9 cellular contexts compared by ENCODE assay signal in the genomic region with DNA sequence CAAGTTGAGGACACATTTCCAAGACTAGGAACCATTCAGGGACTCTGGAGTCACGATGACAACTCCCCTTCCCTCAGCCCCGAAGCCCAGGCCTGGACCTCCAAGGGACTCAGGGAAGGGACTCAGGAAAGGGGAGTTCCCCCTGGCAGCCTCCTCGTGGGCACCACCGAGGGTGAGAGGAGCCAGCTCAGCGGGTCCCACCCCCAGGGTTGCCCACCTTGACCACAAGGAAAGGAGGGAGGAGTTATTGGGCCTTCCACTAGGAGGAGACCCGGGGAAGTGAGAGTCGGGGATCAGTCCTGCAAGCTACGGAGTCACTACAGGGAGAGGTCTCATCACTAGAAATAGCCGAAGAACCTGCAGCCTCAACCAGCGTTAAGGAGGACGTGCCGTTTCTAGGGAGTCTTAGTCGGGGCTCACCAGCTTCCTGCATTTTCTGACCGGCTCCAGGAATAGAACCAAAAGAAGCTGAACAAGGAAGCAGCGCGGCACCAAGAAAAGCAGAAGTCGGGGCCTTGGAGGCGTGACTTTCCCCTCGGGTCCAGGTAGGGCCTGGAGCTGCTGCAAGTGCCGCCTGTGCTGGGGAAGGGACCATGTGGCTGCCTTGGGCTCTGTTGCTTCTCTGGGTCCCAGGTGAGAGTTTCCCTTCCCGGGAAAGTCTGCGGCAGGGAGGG. TPM values are rescaled to one million over a fixed set of nuclear protein-coding genes. Genes with fewer than 3 reads are reported as not detected.
DNase-seq lines count a peak whose midpoint lies in the region; ATAC-seq and TF ChIP-seq lines count a peak whose summit lies in the region.
"Had no signal": no experiment of that assay in that cellular context is flagged by ENCODE, and none has a peak within 500 bp of the region (broad histone marks: within the 10 kb centered on the region; RNA-seq: fewer than 3 reads in every experiment).

A gene (plus strand): TSS at position 524 of the 674 bp plus-strand sequence. CDS start 70 bp downstream, at position 594.

- peak; percentile 5 for ATAC-seq in activated CD8-positive, alpha-beta memory T cell treated with anti-CD3 and anti-CD28 coated beads, Interleukin-2, amount 10 ng/mL, durations not matched to agents 7 days and 5 days
- ATAC-seq in left lung = peak; percentile 45
- no peak for ATAC-seq in HG03565 (IDR thresholded peaks at IDR 0.05; ENCODE audit: unreplicated experiment)
- ATAC-seq in HG03025 (IDR thresholded peaks at IDR 0.05; ENCODE audit: low FRiP score, unreplicated experiment) = no peak
- no peak for ATAC-seq in HG03095 (IDR thresholded peaks at IDR 0.05; ENCODE audit: unreplicated experiment)

- H3K4me3 Mint-ChIP-seq in activated CD8-positive, alpha-beta memory T cell treated with anti-CD3 and anti-CD28 coated beads, Interleukin-2, amount 10 ng/mL, durations not matched to agents 7 days and 5 days = no peak within 1 kb of the TSS

- H3K27ac ChIP-seq in left lung (peak within 1 kb of the TSS; percentile 77 to 91), thymus (ENCODE audit: low read depth) (peak within 1 kb of the TSS; percentile 72)

- H3K27me3 ChIP-seq in left lung (peaks cover 11 to 39% of the 10 kb centered on the region in 2 donors), thymus (ENCODE audit: control insufficient read depth, insufficient read depth) (no peaks in the 10 kb centered on the region)

- no peak for DNase-seq in activated CD8-positive, alpha-beta memory T cell treated with anti-CD3 and anti-CD28 coated beads, Interleukin-2, amount 10 ng/mL, durations not matched to agents 7 days and 5 days
- DNase-seq in activated CD8-positive, alpha-beta memory T cell treated with anti-CD3 and anti-CD28 coated beads, Interleukin-2, amount 50 U/mL, for 4 hours = no peak
- DNase-seq in activated CD4-positive, alpha-beta T cell treated with anti-CD3 and anti-CD28 coated beads, Interleukin-2, amount 50 U/mL, for 48 hours = peak; percentile 39 to 46
- DNase-seq in left lung = peak; percentile 83 to 92

- no peaks in the 10 kb centered on the region for H3K36me3 ChIP-seq in left lung
- no peaks in the 10 kb centered on the region for H3K36me3 ChIP-seq in thymus (ENCODE audit: control insufficient read depth, insufficient read depth)

- peaks cover 3 to 78% of the 10 kb centered on the region in 2 donors for H3K4me1 ChIP-seq in left lung
- peaks cover 35% of the 10 kb centered on the region for H3K4me1 ChIP-seq in thymus (ENCODE audit: control insufficient read depth, insufficient read depth, low read length)

- no peaks in the 10 kb centered on the region for H3K9me3 Mint-ChIP-seq in activated CD8-positive, alpha-beta memory T cell treated with anti-CD3 and anti-CD28 coated beads, Interleukin-2, amount 10 ng/mL, durations not matched to agents 7 days and 5 days (ENCODE audit: low read depth)

- CTCF ChIA-PET in activated CD8-positive, alpha-beta memory T cell treated with anti-CD3 and anti-CD28 coated beads, Interleukin-2, amount 10 ng/mL, durations not matched to agents 7 days and 5 days (lab: Charles Lee) = interaction anchor here (0.6 to 1.3 kb wide), 2 partner anchors 9 to 11 kb away, joined by 3 to 7 read pairs; no protein-coding TSS in a partner anchor

- 7% methylated on average over 22 of the region's 22 CpGs for WGBS in thymus

- no peak for TF ChIP-seq CTCF in left lung (IDR thresholded peaks at IDR 0.05)

- intact Hi-C loops in left lung (cut with DNase I) = no loop called here

- H3K27me3 Mint-ChIP-seq in activated CD8-positive, alpha-beta memory T cell treated with anti-CD3 and anti-CD28 coated beads, Interleukin-2, amount 10 ng/mL, durations not matched to agents 7 days and 5 days = peaks cover 4% of the 10 kb centered on the region

- peak within 1 kb of the TSS; percentile 17 to 60 for H3K4me3 ChIP-seq in left lung
- peak within 1 kb of the TSS; percentile 52 for H3K4me3 ChIP-seq in thymus (ENCODE audit: low read length)

- H3K9me3 ChIP-seq in left lung (no peaks in the 10 kb centered on the region), thymus (ENCODE audit: control insufficient read depth) (no peaks in the 10 kb centered on the region)

- H3K36me3 Mint-ChIP-seq in activated CD8-positive, alpha-beta memory T cell treated with anti-CD3 and anti-CD28 coated beads, Interleukin-2, amount 10 ng/mL, durations not matched to agents 7 days and 5 days = peaks cover 9% of the 10 kb centered on the region

- peak within 1 kb of the TSS; percentile 71 for H3K27ac Mint-ChIP-seq in activated CD8-positive, alpha-beta memory T cell treated with anti-CD3 and anti-CD28 coated beads, Interleukin-2, amount 10 ng/mL, durations not matched to agents 7 days and 5 days

- H3K4me1 Mint-ChIP-seq in activated CD8-positive, alpha-beta memory T cell treated with anti-CD3 and anti-CD28 coated beads, Interleukin-2, amount 10 ng/mL, durations not matched to agents 7 days and 5 days = peaks cover 19% of the 10 kb centered on the region

RNA-seq across cellular contexts. Expression of the gene that starts here (rescaled TPM):
- 10 to 100 TPM in 1 of 2 experiments, 1 to 10 TPM in 1; 2.0 to 15.8 TPM for total RNA-seq in activated CD8-positive, alpha-beta memory T cell treated with anti-CD3 and anti-CD28 coated beads, Interleukin-2, amount 10 ng/mL, durations not matched to agents 7 days and 5 days
- total RNA-seq in left lung = 10 to 100 TPM in 1 of 2 donors, 1 to 10 TPM in 1; 9.1 to 35.5 TPM
- polyA plus RNA-seq in thymus = 26.7 TPM
- total RNA-seq: fibroblast of lung had no signal
- polyA plus RNA-seq: fibroblast of lung had no signal

Comparison
In these comparisons a context has a peak if more than half of its experiments do, and no peak if none do; other contexts are left out.
1. ATAC-seq: peak in activated CD8-positive, alpha-beta memory T cell treated with anti-CD3 and anti-CD28 coated beads, Interleukin-2, amount 10 ng/mL, durations not matched to agents 7 days and 5 days (single experiment) and left lung (single experiment); none in HG03565 (single experiment), HG03025 (single experiment) and HG03095 (single experiment).
2. DNase-seq: peak in activated CD4-positive, alpha-beta T cell treated with anti-CD3 and anti-CD28 coated beads, Interleukin-2, amount 50 U/mL, for 48 hours (2 of 2) and left lung (2 of 2); none in activated CD8-positive, alpha-beta memory T cell treated with anti-CD3 and anti-CD28 coated beads, Interleukin-2, amount 10 ng/mL, durations not matched to agents 7 days and 5 days (single experiment) and activated CD8-positive, alpha-beta memory T cell treated with anti-CD3 and anti-CD28 coated beads, Interleukin-2, amount 50 U/mL, for 4 hours (single experiment).